ENCODE assay signal across 24 cellular contexts in genomic region chr6:157974967-157975366, GRCh38.
"Had no signal": no experiment of that assay in that cellular context is flagged by ENCODE, and none has a peak within 500 bp of the region (broad histone marks: within the 10 kb centered on the region; RNA-seq: fewer than 3 reads in every experiment).

No MANE protein-coding gene starts in this region.

- H3K27ac Mint-ChIP-seq: activated CD4-positive, alpha-beta T cell treated with anti-CD3 and anti-CD28 coated beads, Interleukin-2, amount 10 ng/mL, durations not matched to agents 7 days and 5 days; activated CD8-positive, alpha-beta memory T cell treated with anti-CD3 and anti-CD28 coated beads, Interleukin-2, amount 10 ng/mL, durations not matched to agents 7 days and 5 days; activated CD8-positive, alpha-beta T cell treated with anti-CD3 and anti-CD28 coated beads for 36 hours; activated naive CD8-positive, alpha-beta T cell treated with anti-CD3 and anti-CD28 coated beads, Interleukin-2, amount 50 U/mL, for 24 hours; activated T-helper 1 cell treated with anti-CD3 and anti-CD28 coated beads, Interleukin-12 subunit alpha, Interleukin-12 subunit beta, Interleukin-2, Interleukin-4 antibody, amounts not matched to agents 30 ng/mL and 10 ng/mL and 1 ng/mL, durations not matched to agents 14 hours and 24 hours and 36 hours; stimulated activated effector memory CD8-positive, alpha-beta T cell treated with anti-CD3 and anti-CD28 coated beads, Interleukin-12 subunit alpha, Interleukin-12 subunit beta, amount 100 ng/mL, for 72 hours; T-cell; T-helper 2 cell treated with Interferon-gamma antibody and Interleukin-4, amounts not matched to agents 5 μg/mL and 100 μg/mL, for 36 hours; type B pancreatic cell had no signal

- H3K9me3 Mint-ChIP-seq: activated CD4-positive, alpha-beta T cell treated with anti-CD3 and anti-CD28 coated beads, Interleukin-2, amount 10 ng/mL, durations not matched to agents 7 days and 5 days; activated CD8-positive, alpha-beta T cell treated with anti-CD3 and anti-CD28 coated beads for 36 hours; activated naive CD8-positive, alpha-beta T cell treated with anti-CD3 and anti-CD28 coated beads, Interleukin-2, amount 50 U/mL, for 24 hours; activated T-helper 1 cell treated with anti-CD3 and anti-CD28 coated beads, Interleukin-12 subunit alpha, Interleukin-12 subunit beta, Interleukin-2, Interleukin-4 antibody, amounts not matched to agents 30 ng/mL and 10 ng/mL and 1 ng/mL, durations not matched to agents 14 hours and 24 hours and 36 hours; naive B cell; neural crest cell; stimulated activated effector memory CD8-positive, alpha-beta T cell treated with anti-CD3 and anti-CD28 coated beads, Interleukin-12 subunit alpha, Interleukin-12 subunit beta, amount 100 ng/mL, for 72 hours; T-cell; T-helper 2 cell treated with Interferon-gamma antibody and Interleukin-4, amounts not matched to agents 5 μg/mL and 100 μg/mL, for 36 hours; type B pancreatic cell had no signal

- H3K4me3 Mint-ChIP-seq: activated CD4-positive, alpha-beta T cell treated with anti-CD3 and anti-CD28 coated beads, Interleukin-2, amount 10 ng/mL, durations not matched to agents 7 days and 5 days; activated CD8-positive, alpha-beta memory T cell treated with anti-CD3 and anti-CD28 coated beads, Interleukin-2, amount 10 ng/mL, durations not matched to agents 7 days and 5 days; activated CD8-positive, alpha-beta T cell treated with anti-CD3 and anti-CD28 coated beads for 36 hours; activated naive CD8-positive, alpha-beta T cell treated with anti-CD3 and anti-CD28 coated beads, Interleukin-2, amount 50 U/mL, for 24 hours; activated T-helper 1 cell treated with anti-CD3 and anti-CD28 coated beads, Interleukin-12 subunit alpha, Interleukin-12 subunit beta, Interleukin-2, Interleukin-4 antibody, amounts not matched to agents 30 ng/mL and 10 ng/mL and 1 ng/mL, durations not matched to agents 14 hours and 24 hours and 36 hours; naive B cell; neural crest cell; stimulated activated effector memory CD8-positive, alpha-beta T cell treated with anti-CD3 and anti-CD28 coated beads, Interleukin-12 subunit alpha, Interleukin-12 subunit beta, amount 100 ng/mL, for 72 hours; T-cell; T-helper 2 cell treated with Interferon-gamma antibody and Interleukin-4, amounts not matched to agents 5 μg/mL and 100 μg/mL, for 36 hours; type B pancreatic cell had no signal

- DNase-seq: activated CD4-positive, alpha-beta T cell treated with anti-CD3 and anti-CD28 coated beads, Interleukin-2, amount 10 ng/mL, durations not matched to agents 7 days and 5 days; activated CD4-positive, CD25-positive, alpha-beta regulatory T cell treated with anti-CD3 and anti-CD28 coated beads, Interleukin-2, amount 50 U/mL, for 72 hours; activated CD8-positive, alpha-beta memory T cell treated with anti-CD3 and anti-CD28 coated beads, Interleukin-2, amount 10 ng/mL, durations not matched to agents 7 days and 5 days; activated CD8-positive, alpha-beta T cell treated with anti-CD3 and anti-CD28 coated beads for 36 hours; activated gamma-delta T cell; activated naive CD4-positive, alpha-beta T cell treated with anti-CD3 and anti-CD28 coated beads, Interleukin-2, amount 50 U/mL, for 16 hours; activated naive CD8-positive, alpha-beta T cell treated with anti-CD3 and anti-CD28 coated beads, Interleukin-2, amount 50 U/mL, for 24 hours; body of pancreas; cortex of kidney; head of caudate nucleus; naive B cell; stimulated activated CD4-positive, alpha-beta T cell treated with anti-CD3 and anti-CD28 coated beads, Interleukin-1b, Interleukin-23, amount 100 ng/mL, for 48 hours; T-cell; testis; WERI-Rb-1 had no signal

- H3K36me3 Mint-ChIP-seq: activated CD8-positive, alpha-beta memory T cell treated with anti-CD3 and anti-CD28 coated beads, Interleukin-2, amount 10 ng/mL, durations not matched to agents 7 days and 5 days; naive B cell; stimulated activated effector memory CD8-positive, alpha-beta T cell treated with anti-CD3 and anti-CD28 coated beads, Interleukin-12 subunit alpha, Interleukin-12 subunit beta, amount 100 ng/mL, for 72 hours; T-cell; type B pancreatic cell had no signal

- H3K9me3 ChIP-seq: body of pancreas, gastroesophageal sphincter, prostate gland, testis had no signal

- H3K27me3 ChIP-seq: body of pancreas, cardiac muscle cell, gastroesophageal sphincter, testis had no signal

- H3K36me3 ChIP-seq: cardiac muscle cell, gastroesophageal sphincter, prostate gland, WERI-Rb-1 had no signal

- H3K27me3 Mint-ChIP-seq: T-cell had no signal

- ATAC-seq: activated CD8-positive, alpha-beta memory T cell treated with anti-CD3 and anti-CD28 coated beads, Interleukin-2, amount 10 ng/mL, durations not matched to agents 7 days and 5 days; activated CD8-positive, alpha-beta T cell treated with anti-CD3 and anti-CD28 coated beads for 36 hours; activated naive CD8-positive, alpha-beta T cell treated with anti-CD3 and anti-CD28 coated beads, Interleukin-2, amount 50 U/mL, for 24 hours; body of pancreas; gastroesophageal sphincter; stimulated activated effector memory CD8-positive, alpha-beta T cell treated with anti-CD3 and anti-CD28 coated beads, Interleukin-12 subunit alpha, Interleukin-12 subunit beta, amount 100 ng/mL, for 72 hours; T-cell had no signal

- H3K4me1 ChIP-seq: gastroesophageal sphincter, prostate gland, testis had no signal

- H3K4me3 ChIP-seq: body of pancreas, cardiac muscle cell, gastroesophageal sphincter, prostate gland, testis had no signal

- H3K27ac ChIP-seq: cardiac muscle cell, epithelial cell of prostate, gastroesophageal sphincter, prostate gland, testis, WERI-Rb-1 had no signal

- H3K4me1 Mint-ChIP-seq: neural crest cell had no signal
